ENCODE assay signal across 21 cellular contexts in the genomic region with DNA sequence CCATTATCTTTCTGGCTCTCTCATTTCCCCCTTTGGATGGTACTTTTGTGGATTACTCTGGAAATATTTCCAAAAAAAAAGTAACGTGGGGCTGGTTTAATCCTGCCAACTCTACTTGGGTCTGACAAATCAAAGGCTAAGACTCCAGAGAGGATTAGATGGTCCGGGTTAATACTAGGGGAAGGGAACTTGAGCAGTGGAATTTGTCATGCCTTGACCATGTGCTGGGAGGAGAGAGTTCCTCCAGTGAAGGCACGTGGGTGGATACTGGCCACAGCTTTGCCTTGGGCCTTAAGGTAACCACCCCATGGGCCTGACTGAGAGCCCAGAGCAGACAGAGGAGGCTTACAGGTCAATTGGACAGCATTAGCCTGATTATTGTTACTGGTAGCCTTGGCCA.
"Had no signal": no experiment of that assay in that cellular context is flagged by ENCODE, and none has a peak within 500 bp of the region (broad histone marks: within the 10 kb centered on the region; RNA-seq: fewer than 3 reads in every experiment).

No MANE protein-coding gene starts in this region.

- H3K4me2 ChIP-seq: KMS-11 had no signal

- H3K27me3 ChIP-seq: SJSA1 had no signal

- H3K4me1 ChIP-seq: SJSA1 had no signal

- ATAC-seq: HepG2 had no signal

- H3K27ac ChIP-seq: KMS-11, SJSA1, SK-N-MC had no signal

- H3K9ac ChIP-seq: KMS-11 had no signal

- H3K9me3 ChIP-seq: SJSA1 had no signal

- FAIRE-seq: HepG2, RCC 7860 had no signal

- DNase-seq: IMR-90, Kasumi-1, MM.1S, NCI-H1092 treated with DMSO at 0.1 percent for 48 hours, NCI-H1436, NCI-H187, NCI-H2029, NCI-H2081 treated with DMSO at 0.1 percent for 48 hours, NCI-H226, NCI-H446 treated with DMSO at 0.1 percent for 48 hours, NCI-H510A treated with DMSO at 0.1 percent for 48 hours, NCI-H526, Right ventricle myocardium superior, RPMI8226, SIG-M5, SW 1271 had no signal

- H3K4me3 ChIP-seq: SJSA1, SK-N-MC had no signal
